In the genomic region with DNA sequence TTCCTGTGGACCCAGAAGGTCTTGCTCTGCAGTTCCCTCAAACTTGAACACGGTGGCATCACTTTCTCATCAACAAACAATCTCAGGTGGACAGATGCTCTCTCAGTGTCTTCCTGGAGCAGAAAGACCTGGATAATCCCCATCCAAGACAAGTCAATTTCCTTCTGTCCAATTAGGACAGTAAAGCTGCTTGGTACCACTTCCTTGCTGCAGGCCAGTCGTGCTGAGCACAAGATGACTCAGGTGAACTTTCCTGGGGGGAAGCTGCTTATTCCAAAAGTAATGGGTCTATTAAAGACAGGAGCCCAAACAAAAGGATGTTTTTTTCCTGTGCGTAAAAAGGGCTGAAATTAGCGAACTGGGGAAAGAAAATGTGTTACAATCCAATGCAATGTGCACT, we compare ENCODE assay signal across 19 cellular contexts.
"Had no signal": no experiment of that assay in that cellular context is flagged by ENCODE, and none has a peak within 500 bp of the region (broad histone marks: within the 10 kb centered on the region; RNA-seq: fewer than 3 reads in every experiment).

No MANE protein-coding gene starts in this region.

- H3K4me3 ChIP-seq: psoas muscle, SJSA1, tibial artery, uterus had no signal

- ATAC-seq: activated CD8-positive, alpha-beta memory T cell treated with anti-CD3 and anti-CD28 coated beads, Interleukin-2, amount 10 ng/mL, durations not matched to agents 7 days and 5 days; effector memory CD8-positive, alpha-beta T cell; left ventricle myocardium superior; psoas muscle; sciatic nerve had no signal

- H3K27me3 ChIP-seq: brain microvascular endothelial cell, SJSA1, tibial artery, uterus had no signal

- H3K27ac Mint-ChIP-seq: activated CD8-positive, alpha-beta memory T cell treated with anti-CD3 and anti-CD28 coated beads, Interleukin-2, amount 10 ng/mL, durations not matched to agents 7 days and 5 days had no signal

- H3K27ac ChIP-seq: brain microvascular endothelial cell, psoas muscle, SJSA1, tibial artery, uterus had no signal

- H3K4me3 Mint-ChIP-seq: activated CD8-positive, alpha-beta memory T cell treated with anti-CD3 and anti-CD28 coated beads, Interleukin-2, amount 10 ng/mL, durations not matched to agents 7 days and 5 days; neural crest cell; T-helper 2 cell treated with Interferon-gamma antibody and Interleukin-4, amounts not matched to agents 5 μg/mL and 100 μg/mL, for 36 hours had no signal

- H3K9me3 ChIP-seq: psoas muscle, SJSA1, tibial artery, uterus had no signal

- DNase-seq: activated CD4-positive, alpha-beta T cell treated with anti-CD3 and anti-CD28 coated beads, Interleukin-2, amount 50 U/mL, for 1 hour; activated CD4-positive, CD25-positive, alpha-beta regulatory T cell; activated CD8-positive, alpha-beta memory T cell treated with anti-CD3 and anti-CD28 coated beads, Interleukin-2, amount 10 ng/mL, durations not matched to agents 7 days and 5 days; activated gamma-delta T cell; activated T-cell treated with anti-CD3 and anti-CD28 coated beads, Interleukin-2, amount 50 U/mL, for 48 hours; brain microvascular endothelial cell; dermis blood vessel endothelial cell; effector memory CD8-positive, alpha-beta T cell; foreskin melanocyte; kidney glomerular epithelial cell; left ventricle myocardium superior; mesendoderm; psoas muscle; tibial artery; uterus had no signal

- H3K9me3 Mint-ChIP-seq: effector memory CD8-positive, alpha-beta T cell; neural crest cell; T-helper 2 cell treated with Interferon-gamma antibody and Interleukin-4, amounts not matched to agents 5 μg/mL and 100 μg/mL, for 36 hours had no signal

- H3K36me3 ChIP-seq: brain microvascular endothelial cell, SJSA1, tibial artery, uterus had no signal

- H3K4me1 ChIP-seq: psoas muscle, uterus had no signal

- H3K27me3 Mint-ChIP-seq: activated CD8-positive, alpha-beta memory T cell treated with anti-CD3 and anti-CD28 coated beads, Interleukin-2, amount 10 ng/mL, durations not matched to agents 7 days and 5 days; effector memory CD8-positive, alpha-beta T cell had no signal
